In genomic region chr20:61253264-61253639, GRCh38 we compare ENCODE assay signal across 1 cellular context.
A peak's percentile ranks its signal among the peaks of the same experiment; 100 is the strongest.
TF ChIP-seq lines count a peak whose summit lies in the region.

No MANE protein-coding gene starts in this region.

TF ChIP-seq in H1, 55 proteins besides CTCF, POLR2A, EP300 and RAD21 (continued from another document):
- no peak for TF ChIP-seq ZNF274 (IDR thresholded peaks at IDR 0.05; ENCODE audit: borderline replicate concordance, extremely low read depth, low read length)
- no peak for TF ChIP-seq CHD1 (IDR thresholded peaks at IDR 0.05; ENCODE audit: low read depth, low read length)
- TF ChIP-seq GTF2F1 (IDR thresholded peaks at IDR 0.05; ENCODE audit: borderline replicate concordance, low read depth, low read length), result no peak
- no peak for TF ChIP-seq SIX5 (IDR thresholded peaks at IDR 0.05; ENCODE audit: low read depth, low read length)
- no peak for TF ChIP-seq HDAC6 (IDR thresholded peaks at IDR 0.05; ENCODE audit: low read depth, low read length)
- TF ChIP-seq TAF7 (optimal IDR thresholded peaks at IDR 0.05; ENCODE audit: borderline replicate concordance, low read depth, low read length), result peak; percentile 24
- TF ChIP-seq SP4 (IDR thresholded peaks at IDR 0.05; ENCODE audit: low read length), result no peak
- TF ChIP-seq RXRA (IDR thresholded peaks at IDR 0.05; ENCODE audit: insufficient read depth, low read depth, low read length), result no peak
